In genomic region chr22:45262931-45263789, GRCh38 we compare ENCODE assay signal across 7 cellular contexts. TPM values are rescaled to one million over a fixed set of nuclear protein-coding genes. Genes with fewer than 3 reads are reported as not detected.
A peak's percentile ranks its signal among the peaks of the same experiment; 100 is the strongest.
DNase-seq lines count a peak whose midpoint lies in the region; ATAC-seq and TF ChIP-seq lines count a peak whose summit lies in the region.

No MANE protein-coding gene starts in this region.

- in situ Hi-C loops in transverse colon (cut with MboI; ENCODE audit: low pct_ligation_motif_present in 1 of 4, low pct_unique_long_range_greater_than_20kb in 1 of 4, low sequenced_read_pairs in 3 of 4): loop anchor here in 3 of 4 donors (10.0 to 25.0 kb wide), 4 partner anchors 62 to 299 kb away; no protein-coding TSS in a partner anchor

- peaks cover 4% of the 10 kb centered on the region for H3K4me1 Mint-ChIP-seq in CD4-positive, alpha-beta T cell (ENCODE audit: low read depth)

- H3K4me1 ChIP-seq in transverse colon: peaks cover 3 to 18% (median 11%) of the 10 kb centered on the region in 4 donors

- H3K9me3 Mint-ChIP-seq in CD4-positive, alpha-beta T cell: no peaks in the 10 kb centered on the region

- intact Hi-C loops in transverse colon (cut with DNase I; ENCODE audit: low total_unique reads): no loop called here
- intact Hi-C loops in CD4-positive, alpha-beta T cell (cut with DNase I, micrococcal nuclease): no loop called here

- H3K27me3 Mint-ChIP-seq in CD4-positive, alpha-beta T cell: peaks cover 20% of the 10 kb centered on the region

- ATAC-seq in GM18861 (IDR thresholded peaks at IDR 0.05; ENCODE audit: unreplicated experiment): peak; percentile 65
- peak; percentile 75 for ATAC-seq in HG02588 (IDR thresholded peaks at IDR 0.05; ENCODE audit: unreplicated experiment)
- ATAC-seq in esophagus mucosa: peak; percentile 43
- no peak for ATAC-seq in CD4-positive, alpha-beta T cell (ENCODE audit: poor library complexity)

- H3K27ac Mint-ChIP-seq in CD4-positive, alpha-beta T cell: no peak overlapping the region

- H3K36me3 ChIP-seq in transverse colon: no peaks in the 10 kb centered on the region

- no peak overlapping the region for H3K4me3 Mint-ChIP-seq in CD4-positive, alpha-beta T cell

- no peaks in the 10 kb centered on the region for H3K36me3 Mint-ChIP-seq in CD4-positive, alpha-beta T cell (ENCODE audit: low read depth)

- TF ChIP-seq POLR2A in transverse colon (IDR thresholded peaks at IDR 0.05): no peak

- H3K4me3 ChIP-seq in transverse colon: no peak overlapping the region

- peak overlapping the region; percentile 14 to 57 (median 50) for H3K27ac ChIP-seq in transverse colon
- no peak overlapping the region for H3K27ac ChIP-seq in CD4-positive, alpha-beta T cell (ENCODE audit: low read depth, low read length)

- POLR2A ChIA-PET in CD4-positive, alpha-beta T cell (lab: Charles Lee): no interaction called here

- H3K9me3 ChIP-seq in transverse colon: no peaks in the 10 kb centered on the region
- no peaks in the 10 kb centered on the region for H3K9me3 ChIP-seq in CD4-positive, alpha-beta T cell (ENCODE audit: control insufficient read depth, low read length)

- CTCF ChIA-PET in CD4-positive, alpha-beta T cell (lab: Charles Lee): no interaction called here

- H3K27me3 ChIP-seq in transverse colon: peaks cover 5% of the 10 kb centered on the region
- no peaks in the 10 kb centered on the region for H3K27me3 ChIP-seq in CD4-positive, alpha-beta T cell (ENCODE audit: control insufficient read depth, insufficient read depth, low read length)

- peak; percentile 81 for DNase-seq in NCI-H2171 (lab: John Stamatoyannopoulos, UW)
- peak; percentile 52 for DNase-seq in transverse colon
- no peak for DNase-seq in stimulated activated CD4-positive, alpha-beta T cell treated with anti-CD3 and anti-CD28 coated beads, Interleukin-1b, Interleukin-23, amount 100 ng/mL, for 48 hours
- DNase-seq in CD4-positive, alpha-beta T cell: no peak

- WGBS in transverse colon (ENCODE audit: low coverage in 1 of 2), 2 donors: 31 to 46% methylated on average over 5 to 11 of the region's 20 CpGs

- no peak for TF ChIP-seq CTCF in transverse colon (IDR thresholded peaks at IDR 0.05)
- TF ChIP-seq CTCF in CD4-positive, alpha-beta T cell (IDR thresholded peaks at IDR 0.05): no peak

- no peak for TF ChIP-seq EP300 in transverse colon (IDR thresholded peaks at IDR 0.05; ENCODE audit: low read depth)

RNA-seq across cellular contexts. Expression of gene UPK3A, which starts 21.6 kb away (rescaled TPM):
- total RNA-seq in esophagus mucosa: not detected
- under 1 TPM in 1 of 4 donors, not detected in 3; 0.79 TPM for total RNA-seq in transverse colon
- total RNA-seq in CD4-positive, alpha-beta T cell: not detected

RNA-seq across cellular contexts. Expression of gene KIAA0930, which starts 22.5 kb away (rescaled TPM):
- total RNA-seq in esophagus mucosa: 45.4 TPM
- 10 to 100 TPM; 18.0 to 51.2 (median 25.1) TPM for total RNA-seq in transverse colon
- 1 to 10 TPM; 6.7 to 7.4 TPM for total RNA-seq in CD4-positive, alpha-beta T cell

RNA-seq across cellular contexts. Expression of gene FAM118A, which starts 46.6 kb away (rescaled TPM):
- 9.1 TPM for total RNA-seq in esophagus mucosa
- 100 to 1,000 TPM in 2 of 4 donors, 10 to 100 TPM in 2; 46.0 to 424 (median 210) TPM for total RNA-seq in transverse colon
- total RNA-seq in CD4-positive, alpha-beta T cell: 100 to 1,000 TPM; 159 to 161 TPM

Comparison
In these comparisons a context has a peak if more than half of its experiments do, and no peak if none do; other contexts are left out.
1. DNase-seq: peak in NCI-H2171 (single experiment) and transverse colon (single experiment); none in stimulated activated CD4-positive, alpha-beta T cell treated with anti-CD3 and anti-CD28 coated beads, Interleukin-1b, Interleukin-23, amount 100 ng/mL, for 48 hours (single experiment) and CD4-positive, alpha-beta T cell (0 of 10).